ENCODE assay signal across 11 cellular contexts in the genomic region with DNA sequence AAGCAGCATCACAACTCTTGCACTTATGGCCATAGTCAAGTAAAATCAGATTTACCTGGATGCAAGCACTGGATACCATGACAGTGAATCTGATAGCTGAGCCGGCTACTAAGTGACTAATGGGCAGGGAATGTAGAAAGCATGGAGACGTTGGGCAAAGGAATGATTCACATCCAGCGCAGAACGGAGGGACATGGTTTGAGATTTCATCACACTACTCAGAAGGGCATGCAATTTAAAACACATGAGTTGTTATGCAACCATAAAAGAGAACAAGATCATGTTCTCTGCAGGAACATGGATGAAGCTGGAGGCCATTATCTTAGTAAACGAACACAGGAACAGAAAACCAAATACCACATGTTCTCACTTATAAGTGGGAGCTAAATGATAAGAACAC.
DNase-seq lines count a peak whose midpoint lies in the region; ATAC-seq and TF ChIP-seq lines count a peak whose summit lies in the region.
"Had no signal": no experiment of that assay in that cellular context is flagged by ENCODE, and none has a peak within 500 bp of the region (broad histone marks: within the 10 kb centered on the region; RNA-seq: fewer than 3 reads in every experiment).

No MANE protein-coding gene starts in this region.

- no peak overlapping the region for H3K23ac ChIP-seq in trophoblast cell (ENCODE audit: low read length)

- H3K4me3 Mint-ChIP-seq in natural killer cell treated with Interleukin-12 subunit alpha and Interleukin-12 subunit beta and Interleukin-15 and Interleukin-18, amount 100 ng/mL, for 72 hours, result no peak overlapping the region
- H3K4me3 Mint-ChIP-seq: nephron had no signal

- no TSS peak for BruUV-seq in Panc1 (replicated peaks; lab: Mats Ljungman, UMichigan)

- H2BK5ac ChIP-seq in trophoblast cell (ENCODE audit: low read depth, low read length, poor library complexity), result no peak overlapping the region

- no peak overlapping the region for H3K4me3 ChIP-seq in Panc1 (ENCODE audit: low read depth in 2 of 2, low read length in 2 of 2)
- no peak overlapping the region for H3K4me3 ChIP-seq in epithelial cell of esophagus (ENCODE audit: low read length)
- no peak overlapping the region for H3K4me3 ChIP-seq in trophoblast cell (ENCODE audit: low read depth, low read length)

- no peak overlapping the region for H3K9ac ChIP-seq in trophoblast cell (ENCODE audit: low read length)

- H3K36me3 ChIP-seq in Panc1 (ENCODE audit: control insufficient read depth, insufficient read depth, low read length), result no peaks in the 10 kb centered on the region
- H3K36me3 ChIP-seq in trophoblast cell (ENCODE audit: control insufficient read depth in 1 of 2, insufficient read depth in 2 of 2, low read length in 2 of 2), result no peaks in the 10 kb centered on the region

- POLR2A ChIA-PET in Panc1 (lab: Charles Lee), result no interaction called here

- H3K27ac ChIP-seq in Panc1 (ENCODE audit: low read length), result no peak overlapping the region
- no peak overlapping the region for H3K27ac ChIP-seq in trophoblast cell (ENCODE audit: low read depth, low read length)

- ATAC-seq in Panc1, result peak; percentile 66; the same call in 1 of the 2 replicates
- ATAC-seq in natural killer cell treated with Interleukin-12 subunit alpha and Interleukin-12 subunit beta and Interleukin-15 and Interleukin-18, amount 100 ng/mL, for 72 hours, result no peak

- no peak overlapping the region for H2BK12ac ChIP-seq in trophoblast cell (ENCODE audit: low read length)

- H3K4me2 ChIP-seq in trophoblast cell (ENCODE audit: low read length), result no peak overlapping the region

- H3K27me3 ChIP-seq in Panc1 (ENCODE audit: control insufficient read depth, insufficient read depth, low read length), result no peaks in the 10 kb centered on the region
- H3K27me3 ChIP-seq in trophoblast cell (ENCODE audit: insufficient read depth, low read length), result no peaks in the 10 kb centered on the region

- H2AFZ ChIP-seq in trophoblast cell (ENCODE audit: insufficient read depth, low read length, poor library complexity), result no peak overlapping the region

- no peak overlapping the region for H3K18ac ChIP-seq in trophoblast cell (ENCODE audit: low read length)

- no peak overlapping the region for H3K14ac ChIP-seq in trophoblast cell (ENCODE audit: low read length)

- TF ChIP-seq CTCF in Panc1 (IDR thresholded peaks at IDR 0.05), result no peak
- TF ChIP-seq CTCF in epithelial cell of esophagus (IDR thresholded peaks at IDR 0.05; ENCODE audit: insufficient read depth, low read depth, low read length, missing control alignments), result no peak

- no peak overlapping the region for H4K8ac ChIP-seq in trophoblast cell (ENCODE audit: low read depth, low read length)

- intact Hi-C loops in Panc1 (cut with micrococcal nuclease; ENCODE audit: unreplicated experiment), result no loop called here

- H4K91ac ChIP-seq in trophoblast cell (ENCODE audit: low read depth, low read length), result no peak overlapping the region

- H3K4me1 ChIP-seq in Panc1 (ENCODE audit: control insufficient read depth, insufficient read depth, low read length) (no peaks in the 10 kb centered on the region), trophoblast cell (ENCODE audit: control insufficient read depth in 1 of 2, insufficient read depth in 2 of 2, low read length in 2 of 2) (no peaks in the 10 kb centered on the region)

- CTCF ChIA-PET in Panc1 (lab: Charles Lee), result no interaction called here

- H3K4me1 Mint-ChIP-seq in natural killer cell treated with Interleukin-12 subunit alpha and Interleukin-12 subunit beta and Interleukin-15 and Interleukin-18, amount 100 ng/mL, for 72 hours (ENCODE audit: low read depth in 2 of 2), result peaks cover 0 to 3% of the 10 kb centered on the region in 2 donors
- H3K4me1 Mint-ChIP-seq: nephron had no signal

- no peak overlapping the region for H2BK120ac ChIP-seq in trophoblast cell (ENCODE audit: insufficient read depth, low read length, poor library complexity)

- H3K4ac ChIP-seq in trophoblast cell (ENCODE audit: low read depth, low read length), result no peak overlapping the region

- peaks cover 5% of the 10 kb centered on the region for H3K36me3 Mint-ChIP-seq in natural killer cell treated with Interleukin-12 subunit alpha and Interleukin-12 subunit beta and Interleukin-15 and Interleukin-18, amount 100 ng/mL, for 72 hours

- DNase-seq in EL (peak; percentile 99), Panc1 (ENCODE audit: low read depth, low spot score) (peak; percentile 5), epithelial cell of esophagus (ENCODE audit: low read depth) (peak; percentile 98), trophoblast cell (peak; percentile 86 to 96), NCI-H446 (lab: John Stamatoyannopoulos, UW) (no peak), NCI-H187 treated with DMSO at 0.1 percent for 48 hours (lab: John Stamatoyannopoulos, UW) (no peak)
- no peak for DNase-seq in activated CD4-positive, CD25-positive, alpha-beta regulatory T cell (lab: John Stamatoyannopoulos, UW)
- DNase-seq in natural killer cell treated with Interleukin-12 subunit alpha and Interleukin-12 subunit beta and Interleukin-15 and Interleukin-18, amount 100 ng/mL, for 72 hours (ENCODE audit: low spot score), result no peak
- DNase-seq: DMS79, NCI-H2029 treated with DMSO at 0.1 percent for 48 hours had no signal

- in situ Hi-C loops in Panc1 (cut with HindIII; ENCODE audit: low pct_unique_long_range_greater_than_20kb, low sequenced_read_pairs), result no loop called here

- H3K9me3 ChIP-seq in Panc1 (ENCODE audit: control insufficient read depth, insufficient read depth, low read depth, low read length), result peaks cover 4% of the 10 kb centered on the region; the same call in 1 of the 2 replicates
- H3K9me3 ChIP-seq in trophoblast cell (ENCODE audit: insufficient read depth, low read depth, low read length), result peaks cover 2% of the 10 kb centered on the region

- no peak overlapping the region for H2AK5ac ChIP-seq in trophoblast cell (ENCODE audit: low read length)

- WGBS in trophoblast cell (ENCODE audit: extremely low coverage, insufficient coverage, insufficient read length), result no CpG with 5 or more reads among the region's 5 CpGs

- H3K27ac Mint-ChIP-seq in natural killer cell treated with Interleukin-12 subunit alpha and Interleukin-12 subunit beta and Interleukin-15 and Interleukin-18, amount 100 ng/mL, for 72 hours, result no peak overlapping the region
- H3K27ac Mint-ChIP-seq: nephron had no signal

- H4K12ac ChIP-seq in trophoblast cell (ENCODE audit: low read depth, low read length), result no peak overlapping the region

- peaks cover 3% of the 10 kb centered on the region for H3K9me3 Mint-ChIP-seq in natural killer cell treated with Interleukin-12 subunit alpha and Interleukin-12 subunit beta and Interleukin-15 and Interleukin-18, amount 100 ng/mL, for 72 hours

- H3K79me1 ChIP-seq in trophoblast cell (ENCODE audit: low read length), result no peaks in the 10 kb centered on the region

- H3K27me3 Mint-ChIP-seq in natural killer cell treated with Interleukin-12 subunit alpha and Interleukin-12 subunit beta and Interleukin-15 and Interleukin-18, amount 100 ng/mL, for 72 hours, result peaks cover 19 to 33% of the 10 kb centered on the region in 2 donors

- H3K79me2 ChIP-seq in trophoblast cell (ENCODE audit: control insufficient read depth, insufficient read depth, low read length, poor library complexity), result no peaks in the 10 kb centered on the region

Comparison
In these comparisons a context has a peak if more than half of its experiments do, and no peak if none do; other contexts are left out.
1. DNase-seq: peak in EL (single experiment), Panc1 (single experiment), epithelial cell of esophagus (single experiment) and trophoblast cell (2 of 2); none in activated CD4-positive, CD25-positive, alpha-beta regulatory T cell (0 of 4), NCI-H446 (0 of 2), NCI-H187 treated with DMSO at 0.1 percent for 48 hours (single experiment) and natural killer cell treated with Interleukin-12 subunit alpha and Interleukin-12 subunit beta and Interleukin-15 and Interleukin-18, amount 100 ng/mL, for 72 hours (single experiment).